Comparison of ENCODE assay signal across 2 cellular contexts in genomic region chr5:80569961-80570786, GRCh38.
TF ChIP-seq lines count a peak whose summit lies in the region.

Gene ANKRD34B, minus strand, starts transcription at chr5:80570280. Its CDS starts 10,261 bp downstream, at chr5:80560019.

TF ChIP-seq in HEK293, 187 proteins besides CTCF, POLR2A, EP300 and RAD21 (continued from another document and continues in another):
- TF ChIP-seq, protein P1, sequence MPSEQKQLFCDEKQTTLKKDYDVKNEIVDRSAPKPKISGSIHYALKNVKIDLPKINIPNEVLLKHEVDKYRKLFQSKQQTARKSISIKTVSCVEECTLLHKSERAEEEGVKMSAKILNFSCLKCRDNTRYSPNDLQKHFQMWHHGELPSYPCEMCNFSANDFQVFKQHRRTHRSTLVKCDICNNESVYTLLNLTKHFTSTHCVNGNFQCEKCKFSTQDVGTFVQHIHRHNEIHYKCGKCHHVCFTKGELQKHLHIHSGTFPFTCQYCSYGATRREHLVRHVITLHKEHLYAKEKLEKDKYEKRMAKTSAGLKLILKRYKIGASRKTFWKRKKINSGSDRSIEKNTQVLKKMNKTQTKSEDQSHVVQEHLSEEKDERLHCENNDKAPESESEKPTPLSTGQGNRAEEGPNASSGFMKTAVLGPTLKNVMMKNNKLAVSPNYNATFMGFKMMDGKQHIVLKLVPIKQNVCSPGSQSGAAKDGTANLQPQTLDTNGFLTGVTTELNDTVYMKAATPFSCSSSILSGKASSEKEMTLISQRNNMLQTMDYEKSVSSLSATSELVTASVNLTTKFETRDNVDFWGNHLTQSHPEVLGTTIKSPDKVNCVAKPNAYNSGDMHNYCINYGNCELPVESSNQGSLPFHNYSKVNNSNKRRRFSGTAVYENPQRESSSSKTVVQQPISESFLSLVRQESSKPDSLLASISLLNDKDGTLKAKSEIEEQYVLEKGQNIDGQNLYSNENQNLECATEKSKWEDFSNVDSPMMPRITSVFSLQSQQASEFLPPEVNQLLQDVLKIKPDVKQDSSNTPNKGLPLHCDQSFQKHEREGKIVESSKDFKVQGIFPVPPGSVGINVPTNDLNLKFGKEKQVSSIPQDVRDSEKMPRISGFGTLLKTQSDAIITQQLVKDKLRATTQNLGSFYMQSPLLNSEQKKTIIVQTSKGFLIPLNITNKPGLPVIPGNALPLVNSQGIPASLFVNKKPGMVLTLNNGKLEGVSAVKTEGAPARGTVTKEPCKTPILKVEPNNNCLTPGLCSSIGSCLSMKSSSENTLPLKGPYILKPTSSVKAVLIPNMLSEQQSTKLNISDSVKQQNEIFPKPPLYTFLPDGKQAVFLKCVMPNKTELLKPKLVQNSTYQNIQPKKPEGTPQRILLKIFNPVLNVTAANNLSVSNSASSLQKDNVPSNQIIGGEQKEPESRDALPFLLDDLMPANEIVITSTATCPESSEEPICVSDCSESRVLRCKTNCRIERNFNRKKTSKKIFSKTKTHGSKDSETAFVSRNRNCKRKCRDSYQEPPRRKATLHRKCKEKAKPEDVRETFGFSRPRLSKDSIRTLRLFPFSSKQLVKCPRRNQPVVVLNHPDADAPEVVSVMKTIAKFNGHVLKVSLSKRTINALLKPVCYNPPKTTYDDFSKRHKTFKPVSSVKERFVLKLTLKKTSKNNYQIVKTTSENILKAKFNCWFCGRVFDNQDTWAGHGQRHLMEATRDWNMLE (tag by site-specific recombination; conservative IDR thresholded peaks at IDR 0.05; ENCODE audit: low read depth): no peak
- TF ChIP-seq OSR2 (tag by site-specific recombination; IDR thresholded peaks at IDR 0.05) (no peak), ZBTB8A (tag by site-specific recombination; IDR thresholded peaks at IDR 0.05) (peak; percentile 78), ZNF169 (tag by site-specific recombination; IDR thresholded peaks at IDR 0.05) (no peak), ZEB2 (tag by site-specific recombination; IDR thresholded peaks at IDR 0.05) (0 out of 2 replicates have a peak, but pooled peaks have one; percentile 42), ZNF26 (tag by site-specific recombination; IDR thresholded peaks at IDR 0.05) (no peak), YY1 (tag by site-specific recombination; IDR thresholded peaks at IDR 0.05) (0 out of 2 replicates have a peak, but pooled peaks have one; percentile 9), ZNF48 (tag by site-specific recombination; IDR thresholded peaks at IDR 0.05) (no peak), ZNF544 (tag by site-specific recombination; IDR thresholded peaks at IDR 0.05) (no peak), ZNF37A (tag by site-specific recombination; IDR thresholded peaks at IDR 0.05) (no peak), ZNF837 (tag by site-specific recombination; IDR thresholded peaks at IDR 0.05) (no peak), KLF8 (tag by site-specific recombination; IDR thresholded peaks at IDR 0.05) (no peak), ZNF10 (tag by site-specific recombination; IDR thresholded peaks at IDR 0.05) (no peak), ZNF335 (tag by site-specific recombination; conservative IDR thresholded peaks at IDR 0.05) (peak; percentile 90), ZNF292 (tag by site-specific recombination; IDR thresholded peaks at IDR 0.05; ENCODE audit: borderline replicate concordance, low read depth) (no peak), ZXDB (tag by site-specific recombination; IDR thresholded peaks at IDR 0.05) (0 out of 2 replicates have a peak, but pooled peaks have one; percentile 44), ZNF76 (tag by site-specific recombination; IDR thresholded peaks at IDR 0.05; ENCODE audit: borderline replicate concordance, low read depth) (peak; percentile 76; the same call in 1 of the 2 replicates), ZNF223 (tag by site-specific recombination; IDR thresholded peaks at IDR 0.05) (no peak), TRIM28 (IDR thresholded peaks at IDR 0.05; ENCODE audit: borderline replicate concordance, low read length) (no peak), ZNF354C (tag by site-specific recombination; IDR thresholded peaks at IDR 0.05; ENCODE audit: borderline replicate concordance, low read depth) (no peak), ZNF660 (tag by site-specific recombination; IDR thresholded peaks at IDR 0.05) (peak; percentile 29; the same call in 1 of the 2 replicates), ZBTB44 (tag by site-specific recombination; IDR thresholded peaks at IDR 0.05) (no peak)
- TF ChIP-seq, protein P2, sequence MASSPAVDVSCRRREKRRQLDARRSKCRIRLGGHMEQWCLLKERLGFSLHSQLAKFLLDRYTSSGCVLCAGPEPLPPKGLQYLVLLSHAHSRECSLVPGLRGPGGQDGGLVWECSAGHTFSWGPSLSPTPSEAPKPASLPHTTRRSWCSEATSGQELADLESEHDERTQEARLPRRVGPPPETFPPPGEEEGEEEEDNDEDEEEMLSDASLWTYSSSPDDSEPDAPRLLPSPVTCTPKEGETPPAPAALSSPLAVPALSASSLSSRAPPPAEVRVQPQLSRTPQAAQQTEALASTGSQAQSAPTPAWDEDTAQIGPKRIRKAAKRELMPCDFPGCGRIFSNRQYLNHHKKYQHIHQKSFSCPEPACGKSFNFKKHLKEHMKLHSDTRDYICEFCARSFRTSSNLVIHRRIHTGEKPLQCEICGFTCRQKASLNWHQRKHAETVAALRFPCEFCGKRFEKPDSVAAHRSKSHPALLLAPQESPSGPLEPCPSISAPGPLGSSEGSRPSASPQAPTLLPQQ (tag by site-specific recombination; IDR thresholded peaks at IDR 0.05): peak; percentile 83

TF ChIP-seq in WTC11, 78 proteins besides CTCF, POLR2A, EP300 and RAD21 (continued from another document and continues in another):
- TF ChIP-seq ARID4B (CRISPR knock-in tag; IDR thresholded peaks at IDR 0.05; ENCODE audit: borderline replicate concordance) (peak; percentile 85), GABPB1 (CRISPR knock-in tag; IDR thresholded peaks at IDR 0.05) (no peak), ZNF425 (CRISPR knock-in tag; conservative IDR thresholded peaks at IDR 0.05) (no peak), ZNF512 (CRISPR knock-in tag; IDR thresholded peaks at IDR 0.05; ENCODE audit: borderline replicate concordance) (no peak), NR3C1 (CRISPR knock-in tag; conservative IDR thresholded peaks at IDR 0.05; ENCODE audit: low read depth) (no peak), E2F1 (CRISPR knock-in tag; IDR thresholded peaks at IDR 0.05) (0 out of 2 replicates have a peak, but pooled peaks have one; percentile 41), NR1H2 (CRISPR knock-in tag; IDR thresholded peaks at IDR 0.05) (no peak), TEAD1 (CRISPR knock-in tag; IDR thresholded peaks at IDR 0.05) (no peak), ATF1 (CRISPR knock-in tag; IDR thresholded peaks at IDR 0.05) (no peak; the same call in 1 of the 2 replicates)
- TF ChIP-seq, protein P3, sequence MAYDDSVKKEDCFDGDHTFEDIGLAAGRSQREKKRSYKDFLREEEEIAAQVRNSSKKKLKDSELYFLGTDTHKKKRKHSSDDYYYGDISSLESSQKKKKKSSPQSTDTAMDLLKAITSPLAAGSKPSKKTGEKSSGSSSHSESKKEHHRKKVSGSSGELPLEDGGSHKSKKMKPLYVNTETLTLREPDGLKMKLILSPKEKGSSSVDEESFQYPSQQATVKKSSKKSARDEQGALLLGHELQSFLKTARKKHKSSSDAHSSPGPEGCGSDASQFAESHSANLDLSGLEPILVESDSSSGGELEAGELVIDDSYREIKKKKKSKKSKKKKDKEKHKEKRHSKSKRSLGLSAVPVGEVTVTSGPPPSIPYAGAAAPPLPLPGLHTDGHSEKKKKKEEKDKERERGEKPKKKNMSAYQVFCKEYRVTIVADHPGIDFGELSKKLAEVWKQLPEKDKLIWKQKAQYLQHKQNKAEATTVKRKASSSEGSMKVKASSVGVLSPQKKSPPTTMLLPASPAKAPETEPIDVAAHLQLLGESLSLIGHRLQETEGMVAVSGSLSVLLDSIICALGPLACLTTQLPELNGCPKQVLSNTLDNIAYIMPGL (CRISPR knock-in tag; IDR thresholded peaks at IDR 0.05): peak; percentile 51; the same call in 1 of the 2 replicates
- TF ChIP-seq, protein P4, sequence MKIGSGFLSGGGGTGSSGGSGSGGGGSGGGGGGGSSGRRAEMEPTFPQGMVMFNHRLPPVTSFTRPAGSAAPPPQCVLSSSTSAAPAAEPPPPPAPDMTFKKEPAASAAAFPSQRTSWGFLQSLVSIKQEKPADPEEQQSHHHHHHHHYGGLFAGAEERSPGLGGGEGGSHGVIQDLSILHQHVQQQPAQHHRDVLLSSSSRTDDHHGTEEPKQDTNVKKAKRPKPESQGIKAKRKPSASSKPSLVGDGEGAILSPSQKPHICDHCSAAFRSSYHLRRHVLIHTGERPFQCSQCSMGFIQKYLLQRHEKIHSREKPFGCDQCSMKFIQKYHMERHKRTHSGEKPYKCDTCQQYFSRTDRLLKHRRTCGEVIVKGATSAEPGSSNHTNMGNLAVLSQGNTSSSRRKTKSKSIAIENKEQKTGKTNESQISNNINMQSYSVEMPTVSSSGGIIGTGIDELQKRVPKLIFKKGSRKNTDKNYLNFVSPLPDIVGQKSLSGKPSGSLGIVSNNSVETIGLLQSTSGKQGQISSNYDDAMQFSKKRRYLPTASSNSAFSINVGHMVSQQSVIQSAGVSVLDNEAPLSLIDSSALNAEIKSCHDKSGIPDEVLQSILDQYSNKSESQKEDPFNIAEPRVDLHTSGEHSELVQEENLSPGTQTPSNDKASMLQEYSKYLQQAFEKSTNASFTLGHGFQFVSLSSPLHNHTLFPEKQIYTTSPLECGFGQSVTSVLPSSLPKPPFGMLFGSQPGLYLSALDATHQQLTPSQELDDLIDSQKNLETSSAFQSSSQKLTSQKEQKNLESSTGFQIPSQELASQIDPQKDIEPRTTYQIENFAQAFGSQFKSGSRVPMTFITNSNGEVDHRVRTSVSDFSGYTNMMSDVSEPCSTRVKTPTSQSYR (CRISPR knock-in tag; IDR thresholded peaks at IDR 0.05): 0 out of 2 replicates have a peak, but pooled peaks have one; percentile 53
- TF ChIP-seq, protein P5, sequence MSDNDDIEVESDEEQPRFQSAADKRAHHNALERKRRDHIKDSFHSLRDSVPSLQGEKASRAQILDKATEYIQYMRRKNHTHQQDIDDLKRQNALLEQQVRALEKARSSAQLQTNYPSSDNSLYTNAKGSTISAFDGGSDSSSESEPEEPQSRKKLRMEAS (CRISPR knock-in tag; IDR thresholded peaks at IDR 0.05): peak; percentile 93
